In the genomic region with DNA sequence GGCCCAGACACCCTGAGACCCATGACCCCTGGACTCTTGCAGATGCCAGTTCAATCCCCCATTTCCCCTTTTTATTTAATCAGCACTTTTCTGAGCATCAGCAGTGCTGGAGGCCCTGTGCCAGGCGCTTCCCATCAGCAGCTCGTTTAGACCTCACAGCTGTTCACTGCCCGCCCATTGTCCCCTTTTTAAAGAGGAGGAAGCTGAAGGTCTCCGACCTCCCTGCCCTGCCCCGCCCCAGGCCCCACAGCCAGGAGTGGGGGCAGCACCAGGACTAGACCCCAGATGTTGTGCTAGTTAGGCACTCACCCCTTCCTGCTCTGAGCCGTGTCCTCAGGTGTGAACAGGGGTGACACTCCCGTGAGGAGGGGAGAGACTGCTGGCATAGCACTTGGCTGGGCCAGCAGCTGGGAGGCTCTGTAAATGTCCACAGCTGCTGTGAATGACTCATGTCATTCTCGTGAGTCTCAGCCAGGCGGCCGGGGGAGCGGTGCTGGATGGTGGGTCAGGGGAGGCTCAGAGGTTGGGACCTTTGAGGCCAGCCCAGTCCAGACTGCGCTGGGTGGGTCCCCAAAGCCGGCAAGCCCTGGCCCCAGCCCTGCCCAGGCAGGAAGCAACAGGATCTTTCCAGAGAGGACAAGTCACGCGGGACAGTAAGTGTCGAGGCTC, we compare ENCODE assay signal across 1 cellular context.
TF ChIP-seq lines count a peak whose summit lies in the region.

No MANE protein-coding gene starts in this region.

TF ChIP-seq in endothelial cell of umbilical vein, 7 proteins besides CTCF, POLR2A, EP300 and RAD21:
- no peak for TF ChIP-seq JUN (IDR thresholded peaks at IDR 0.05; ENCODE audit: borderline replicate concordance, insufficient read depth, insufficient read length, low read depth)
- TF ChIP-seq EZH2 (IDR thresholded peaks at IDR 0.05; ENCODE audit: borderline replicate concordance, low read depth, low read length, severe bottlenecking) = no peak
- TF ChIP-seq FOS (IDR thresholded peaks at IDR 0.05; ENCODE audit: borderline replicate concordance, insufficient read depth, low read length) = no peak
